ENCODE assay signal across 18 cellular contexts in genomic region chr10:123633636-123634035, GRCh38. TPM values are rescaled to one million over a fixed set of nuclear protein-coding genes. Genes with fewer than 3 reads are reported as not detected.
DNase-seq lines count a peak whose midpoint lies in the region; ATAC-seq and TF ChIP-seq lines count a peak whose summit lies in the region.
"Had no signal": no experiment of that assay in that cellular context is flagged by ENCODE, and none has a peak within 500 bp of the region (broad histone marks: within the 10 kb centered on the region; RNA-seq: fewer than 3 reads in every experiment).

No MANE protein-coding gene starts in this region.

- no peak for TF ChIP-seq POLR2A in IMR-90 (IDR thresholded peaks at IDR 0.05; ENCODE audit: low read depth, low read length)

- H3K27ac Mint-ChIP-seq in osteocyte (ENCODE audit: unreplicated experiment): no peak overlapping the region
- no peak overlapping the region for H3K27ac Mint-ChIP-seq in glutamatergic neuron (ENCODE audit: unreplicated experiment)
- no peak overlapping the region for H3K27ac Mint-ChIP-seq in natural killer cell treated with Interleukin-12 subunit alpha and Interleukin-12 subunit beta and Interleukin-15 and Interleukin-18, amount 100 ng/mL, for 72 hours
- H3K27ac Mint-ChIP-seq: CD4-positive, alpha-beta memory T cell; GM23338 had no signal

- H2AFZ ChIP-seq in IMR-90 (replicated peaks; ENCODE audit: low read length, poor library complexity): no peak overlapping the region
- H2AFZ ChIP-seq: GM23338 had no signal

- POLR2A ChIA-PET in IMR-90 (lab: Charles Lee; ENCODE audit: unreplicated experiment): no interaction called here

- H3K27me3 ChIP-seq in IMR-90 (ENCODE audit: control insufficient read depth, insufficient read depth, low read length): no peaks in the 10 kb centered on the region

- TF ChIP-seq CTCF in IMR-90 (conservative IDR thresholded peaks at IDR 0.05; ENCODE audit: low read depth, low read length) (no peak), coronary artery (IDR thresholded peaks at IDR 0.05) (no peak), osteocyte (IDR thresholded peaks at IDR 0.05) (no peak), glutamatergic neuron (IDR thresholded peaks at IDR 0.05; ENCODE audit: partially characterized antibody, unreplicated experiment) (no peak)

- no peaks in the 10 kb centered on the region for H4K20me1 ChIP-seq in IMR-90 (ENCODE audit: insufficient read depth, low read length)

- H4K5ac ChIP-seq in IMR-90 (ENCODE audit: low read depth, low read length): no peak overlapping the region

- H3K27ac ChIP-seq in IMR-90 (ENCODE audit: insufficient read depth, low read length) (no peak overlapping the region), coronary artery (no peak overlapping the region)

- H3K9me1 ChIP-seq in IMR-90 (ENCODE audit: insufficient read depth, low read length): no peaks in the 10 kb centered on the region

- ATAC-seq in IMR-90 (ENCODE audit: low read depth): no peak
- ATAC-seq in natural killer cell treated with Interleukin-12 subunit alpha and Interleukin-12 subunit beta and Interleukin-15 and Interleukin-18, amount 100 ng/mL, for 72 hours: no peak
- ATAC-seq: GM23338 had no signal

- H4K8ac ChIP-seq in IMR-90 (ENCODE audit: low read depth in 2 of 2, low read length in 2 of 2): no peak overlapping the region

- no CpG with 5 or more reads among the region's 5 CpGs for WGBS in IMR-90 (ENCODE audit: extremely low coverage in 2 of 2, insufficient read length in 1 of 2), 2 experiments

- H2AK9ac ChIP-seq in IMR-90 (replicated peaks; ENCODE audit: low read depth, low read length, poor library complexity): peak overlapping the region; percentile 8

- H2BK20ac ChIP-seq in IMR-90 (ENCODE audit: low read depth, low read length): no peak overlapping the region

- H3K18ac ChIP-seq in IMR-90 (ENCODE audit: low read depth, low read length): no peak overlapping the region

- no peaks in the 10 kb centered on the region for H3K36me3 ChIP-seq in IMR-90 (ENCODE audit: control insufficient read depth, insufficient read depth, low read length)
- H3K36me3 ChIP-seq: HAP-1 had no signal

- no peak overlapping the region for H2BK120ac ChIP-seq in IMR-90 (ENCODE audit: low read depth, low read length)

- H3K4me1 Mint-ChIP-seq in osteocyte (ENCODE audit: unreplicated experiment) (no peaks in the 10 kb centered on the region), glutamatergic neuron (ENCODE audit: low read depth, unreplicated experiment) (no peaks in the 10 kb centered on the region)
- H3K4me1 Mint-ChIP-seq in natural killer cell treated with Interleukin-12 subunit alpha and Interleukin-12 subunit beta and Interleukin-15 and Interleukin-18, amount 100 ng/mL, for 72 hours (ENCODE audit: low read depth in 2 of 2): no peaks in the 10 kb centered on the region
- H3K4me1 Mint-ChIP-seq: CD4-positive, alpha-beta memory T cell had no signal

- TF ChIP-seq RAD21 in IMR-90 (IDR thresholded peaks at IDR 0.05; ENCODE audit: low read length): no peak

- peaks cover 14% of the 10 kb centered on the region for H3K9me3 Mint-ChIP-seq in osteocyte (ENCODE audit: unreplicated experiment)
- peaks cover 2% of the 10 kb centered on the region for H3K9me3 Mint-ChIP-seq in glutamatergic neuron (ENCODE audit: unreplicated experiment)
- H3K9me3 Mint-ChIP-seq in natural killer cell treated with Interleukin-12 subunit alpha and Interleukin-12 subunit beta and Interleukin-15 and Interleukin-18, amount 100 ng/mL, for 72 hours: no peaks in the 10 kb centered on the region
- H3K9me3 Mint-ChIP-seq: GM23338 had no signal

- dilution Hi-C loops in IMR-90 (cut with HindIII; ENCODE audit: low sequenced_read_pairs, unreplicated experiment): no loop called here

- H4K91ac ChIP-seq in IMR-90 (ENCODE audit: insufficient read depth, low read depth, low read length): no peak overlapping the region

- intact Hi-C loops in IMR-90 (cut with micrococcal nuclease): no loop called here

- no peak overlapping the region for H3K14ac ChIP-seq in IMR-90 (replicated peaks; ENCODE audit: low read depth, low read length)

- no peak overlapping the region for H2AK5ac ChIP-seq in IMR-90 (ENCODE audit: low read depth, low read length)

- H3K56ac ChIP-seq in IMR-90 (ENCODE audit: extremely low read depth, insufficient read depth, low read length): no peak overlapping the region

- H3K4me3 ChIP-seq in IMR-90 (ENCODE audit: insufficient read depth, low read depth, low read length) (no peak overlapping the region), coronary artery (no peak overlapping the region)
- H3K4me3 ChIP-seq: GM23338, HAP-1 had no signal

- CTCF ChIA-PET in IMR-90 (lab: Yijun Ruan, JAX): no interaction called here

- in situ Hi-C loops in IMR-90 (cut with MboI; ENCODE audit: low sequenced_read_pairs): no loop called here

- H3K4ac ChIP-seq in IMR-90 (ENCODE audit: low read depth, low read length): no peak overlapping the region

- peaks cover 31% of the 10 kb centered on the region for H3K9me3 ChIP-seq in IMR-90 (ENCODE audit: control insufficient read depth, insufficient read depth, low read length)
- H3K9me3 ChIP-seq: HAP-1 had no signal

- H2BK15ac ChIP-seq in IMR-90 (ENCODE audit: low read depth, low read length): no peak overlapping the region

- no peak overlapping the region for H3K4me2 ChIP-seq in IMR-90 (ENCODE audit: low read depth, low read length)
- H3K4me2 ChIP-seq: GM23338 had no signal

- no peaks in the 10 kb centered on the region for H3K36me3 Mint-ChIP-seq in osteocyte (ENCODE audit: unreplicated experiment)
- no peaks in the 10 kb centered on the region for H3K36me3 Mint-ChIP-seq in glutamatergic neuron (ENCODE audit: unreplicated experiment)
- H3K36me3 Mint-ChIP-seq in natural killer cell treated with Interleukin-12 subunit alpha and Interleukin-12 subunit beta and Interleukin-15 and Interleukin-18, amount 100 ng/mL, for 72 hours: no peaks in the 10 kb centered on the region
- H3K36me3 Mint-ChIP-seq: CD4-positive, alpha-beta memory T cell had no signal

- H3K9ac ChIP-seq in IMR-90 (ENCODE audit: low read depth, low read length): no peak overlapping the region

- H3K27me3 Mint-ChIP-seq in osteocyte (ENCODE audit: unreplicated experiment) (no peaks in the 10 kb centered on the region), glutamatergic neuron (ENCODE audit: unreplicated experiment) (peaks cover 9% of the 10 kb centered on the region)
- H3K27me3 Mint-ChIP-seq in natural killer cell treated with Interleukin-12 subunit alpha and Interleukin-12 subunit beta and Interleukin-15 and Interleukin-18, amount 100 ng/mL, for 72 hours: peaks cover 24 to 48% of the 10 kb centered on the region in 2 donors

- DNase-seq in IMR-90 (no peak), coronary artery (ENCODE audit: low spot score) (peak; percentile 53), osteocyte (ENCODE audit: extremely low spot score, unreplicated experiment) (peak; percentile 62), glutamatergic neuron (no peak), HCEC 1CT (no peak)
- no peak for DNase-seq in natural killer cell treated with Interleukin-12 subunit alpha and Interleukin-12 subunit beta and Interleukin-15 and Interleukin-18, amount 100 ng/mL, for 72 hours (ENCODE audit: low spot score)
- DNase-seq: C1 segment of cervical spinal cord; Calu3; CD4-positive, alpha-beta memory T cell; COR-L47; DMS53; DMS79 treated with DMSO at 0.1 percent for 48 hours; GF-D8 had no signal

- H3K23ac ChIP-seq in IMR-90 (ENCODE audit: low read depth, low read length): no peak overlapping the region

- no TSS peak for BruUV-seq in IMR-90 (replicated peaks; lab: Mats Ljungman, UMichigan)

- no peaks in the 10 kb centered on the region for H3K79me1 ChIP-seq in IMR-90 (ENCODE audit: low read depth in 1 of 2, low read length in 2 of 2)

- H3K4me1 ChIP-seq in IMR-90 (ENCODE audit: control insufficient read depth, insufficient read depth, low read length): no peaks in the 10 kb centered on the region
- H3K4me1 ChIP-seq: HAP-1 had no signal

- H2BK5ac ChIP-seq in IMR-90 (ENCODE audit: low read depth, low read length, poor library complexity, severe bottlenecking): no peak overlapping the region

- no peak overlapping the region for H3K4me3 Mint-ChIP-seq in osteocyte (ENCODE audit: unreplicated experiment)
- no peak overlapping the region for H3K4me3 Mint-ChIP-seq in glutamatergic neuron (ENCODE audit: unreplicated experiment)
- H3K4me3 Mint-ChIP-seq in natural killer cell treated with Interleukin-12 subunit alpha and Interleukin-12 subunit beta and Interleukin-15 and Interleukin-18, amount 100 ng/mL, for 72 hours: no peak overlapping the region
- H3K4me3 Mint-ChIP-seq: CD4-positive, alpha-beta memory T cell; GM23338 had no signal

TF ChIP-seq in IMR-90, 13 proteins besides CTCF, POLR2A, EP300 and RAD21 (continues in another document):
- TF ChIP-seq RCOR1 (IDR thresholded peaks at IDR 0.05; ENCODE audit: insufficient replicate concordance, low read length) (no peak), CEBPB (IDR thresholded peaks at IDR 0.05; ENCODE audit: low read depth, low read length) (no peak), BHLHE40 (IDR thresholded peaks at IDR 0.05; ENCODE audit: low read depth, low read length) (no peak), CHD1 (IDR thresholded peaks at IDR 0.05; ENCODE audit: low read depth, low read length) (no peak), SMC3 (IDR thresholded peaks at IDR 0.05; ENCODE audit: low read depth, low read length) (no peak), MAFK (IDR thresholded peaks at IDR 0.05; ENCODE audit: low read depth, low read length) (no peak), FOS (IDR thresholded peaks at IDR 0.05; ENCODE audit: low read depth, low read length) (no peak), USF2 (IDR thresholded peaks at IDR 0.05; ENCODE audit: low read depth, low read length) (no peak)

RNA-seq across cellular contexts. Expression of gene GPR26, which starts 32.5 kb away (rescaled TPM):
- total RNA-seq in IMR-90 (2012; rRNA removed): not detected in 2 replicates
- polyA plus RNA-seq in IMR-90 (2012; rRNA removed): not detected in 2 replicates
- polyA plus RNA-seq in IMR-90 (2012; cell fraction: cytosol; rRNA removed): not detected in 2 replicates
- polyA plus RNA-seq in IMR-90 (2012; cell fraction: nucleus; rRNA removed; ENCODE audit: low replicate concordance): not detected in 2 replicates
- not detected in 2 replicates for total RNA-seq in osteocyte
- total RNA-seq in glutamatergic neuron (ENCODE audit: unreplicated experiment): 0.10 TPM
- total RNA-seq in natural killer cell treated with Interleukin-12 subunit alpha and Interleukin-12 subunit beta and Interleukin-15 and Interleukin-18, amount 100 ng/mL, for 72 hours: not detected
- total RNA-seq: A172; A673; Calu3; CD4-positive, alpha-beta memory T cell; G401 had no signal
- polyA plus RNA-seq: CD4-positive, alpha-beta memory T cell had no signal

Comparison
In these comparisons a context has a peak if more than half of its experiments do, and no peak if none do; other contexts are left out.
1. DNase-seq: peak in coronary artery (single experiment) and osteocyte (single experiment); none in IMR-90 (single experiment), glutamatergic neuron (single experiment), natural killer cell treated with Interleukin-12 subunit alpha and Interleukin-12 subunit beta and Interleukin-15 and Interleukin-18, amount 100 ng/mL, for 72 hours (single experiment) and HCEC 1CT (single experiment).